Comparison of ENCODE assay signal across 13 cellular contexts in genomic region chr17:58248955-58249269, GRCh38. TPM values are rescaled to one million over a fixed set of nuclear protein-coding genes. Genes with fewer than 3 reads are reported as not detected.
A peak's percentile ranks its signal among the peaks of the same experiment; 100 is the strongest.
DNase-seq lines count a peak whose midpoint lies in the region; ATAC-seq and TF ChIP-seq lines count a peak whose summit lies in the region.
"Had no signal": no experiment of that assay in that cellular context is flagged by ENCODE, and none has a peak within 500 bp of the region (broad histone marks: within the 10 kb centered on the region; RNA-seq: fewer than 3 reads in every experiment).

No MANE protein-coding gene starts in this region.

- ATAC-seq in GM18861 (IDR thresholded peaks at IDR 0.05; ENCODE audit: unreplicated experiment) = no peak

- DNase-seq in A673 (ENCODE audit: low spot score) = no peak
- no peak for DNase-seq in GM23248
- DNase-seq in cardiac fibroblast (ENCODE audit: low read depth in 2 of 2) = no peak
- no peak for DNase-seq in CD1c-positive myeloid dendritic cell (ENCODE audit: extremely low spot score)
- no peak for DNase-seq in SKM-1 treated with dmso at 0.1 percent for 144 hours (lab: John Stamatoyannopoulos, UW; ENCODE audit: unreplicated experiment)
- DNase-seq in sigmoid colon = no peak

- BruUV-seq in A673 (replicated peaks; lab: Mats Ljungman, UMichigan) = no TSS peak

- no peak overlapping the region for H3K9ac ChIP-seq in GM23248

- peaks cover 8% of the 10 kb centered on the region for H3K4me1 ChIP-seq in A673 (ENCODE audit: insufficient read depth, low read length, poor library complexity, severe bottlenecking)
- no peaks in the 10 kb centered on the region for H3K4me1 ChIP-seq in GM23248 (ENCODE audit: insufficient read depth)
- H3K4me1 ChIP-seq in muscle layer of duodenum (ENCODE audit: control insufficient read depth in 1 of 2, insufficient read depth in 2 of 2, low read length in 2 of 2) = peaks cover 0 to 10% of the 10 kb centered on the region in 2 donors
- peaks cover 0 to 13% (median 12%) of the 10 kb centered on the region in 4 donors for H3K4me1 ChIP-seq in sigmoid colon

- TF ChIP-seq CTCF in A673 (conservative IDR thresholded peaks at IDR 0.05; ENCODE audit: low read depth, low read length) (no peak), cardiac fibroblast (IDR thresholded peaks at IDR 0.05; ENCODE audit: low read depth, low read length) (no peak), sigmoid colon (IDR thresholded peaks at IDR 0.05) (no peak)

- POLR2A ChIA-PET in A673 (lab: Charles Lee; ENCODE audit: low non-redundant PET) = no interaction called here

- intact Hi-C loops in A673 (cut with micrococcal nuclease; ENCODE audit: unreplicated experiment) = no loop called here
- intact Hi-C loops in sigmoid colon (cut with DNase I) = loop anchor here (2.0 kb wide), 1 partner anchor 168 kb away; the partner anchor contains the start of gene RNF43

- WGBS in GM23248 (ENCODE audit: low coverage in 1 of 2, low lambda C conversion rate in 2 of 2, missing lambda C conversion rate in 2 of 2), 2 experiments = 8 to 14% methylated on average over 9 to 10 of the region's 10 CpGs
- 25 to 35% methylated on average over 10 of the region's 10 CpGs for WGBS in sigmoid colon, 2 donors

- H3F3A ChIP-seq in GM23248 (ENCODE audit: insufficient read depth) = no peaks in the 10 kb centered on the region

- in situ Hi-C loops in GM23248 (cut with MboI) = no loop called here

- H3K27me3 ChIP-seq in A673 (replicated peaks; ENCODE audit: insufficient read depth, low read depth, low read length, poor library complexity) (peaks cover 14% of the 10 kb centered on the region), GM23248 (replicated peaks; ENCODE audit: insufficient read depth) (peaks cover 27% of the 10 kb centered on the region), muscle layer of duodenum (ENCODE audit: low read depth, low read length) (peaks cover 15% of the 10 kb centered on the region), sigmoid colon (peaks cover 0 to 30% (median 14%) of the 10 kb centered on the region in 3 donors)

- H3K36me3 ChIP-seq in A673 (ENCODE audit: insufficient read depth, low read length, poor library complexity, severe bottlenecking) (no peaks in the 10 kb centered on the region), GM23248 (ENCODE audit: low read depth) (no peaks in the 10 kb centered on the region), muscle layer of duodenum (ENCODE audit: control insufficient read depth in 1 of 2, insufficient read depth in 2 of 2, low read length in 2 of 2) (no peaks in the 10 kb centered on the region), sigmoid colon (no peaks in the 10 kb centered on the region)
- H3K36me3 ChIP-seq: transverse colon had no signal

- H3K4me2 ChIP-seq in GM23248 (ENCODE audit: unreplicated experiment) = peak overlapping the region; percentile 84

- H3K27ac ChIP-seq in A673 (ENCODE audit: low read depth, low read length, poor library complexity, severe bottlenecking) (no peak overlapping the region), GM23248 (no peak overlapping the region), muscle layer of duodenum (ENCODE audit: low read length) (no peak overlapping the region), sigmoid colon (no peak overlapping the region)
- H3K27ac ChIP-seq: SJSA1, transverse colon had no signal

- TF ChIP-seq EP300 in sigmoid colon (IDR thresholded peaks at IDR 0.05) = no peak

- no peaks in the 10 kb centered on the region for H3K9me3 ChIP-seq in A673 (ENCODE audit: low read depth, low read length, poor library complexity, severe bottlenecking)
- no peaks in the 10 kb centered on the region for H3K9me3 ChIP-seq in GM23248 (ENCODE audit: low read depth)
- no peaks in the 10 kb centered on the region for H3K9me3 ChIP-seq in muscle layer of duodenum (ENCODE audit: control insufficient read depth in 1 of 2, low read length in 2 of 2)
- no peaks in the 10 kb centered on the region for H3K9me3 ChIP-seq in sigmoid colon
- H3K9me3 ChIP-seq: transverse colon had no signal

- CTCF ChIA-PET in A673 (lab: Charles Lee) = interaction anchor here (0.9 to 1.8 kb wide), 5 partner anchors 36 to 199 kb away, joined by 3 to 8 read pairs (median 4); partner anchors contain the start of gene SUPT4H1

- H3K9me2 ChIP-seq in GM23248 (ENCODE audit: insufficient read depth) = no peaks in the 10 kb centered on the region

- H3K4me3 ChIP-seq in A673 (ENCODE audit: low read depth, low read length, poor library complexity, severe bottlenecking) = peak overlapping the region; percentile 43
- no peak overlapping the region; the same call in 1 of the 2 replicates for H3K4me3 ChIP-seq in GM23248
- H3K4me3 ChIP-seq in cardiac fibroblast (replicated peaks in 1 of 2; ENCODE audit: low read depth in 2 of 2, low read length in 2 of 2) = peak overlapping the region; percentile 37 to 53
- H3K4me3 ChIP-seq in muscle layer of duodenum (ENCODE audit: low read depth in 1 of 2, low read length in 2 of 2) = peak overlapping the region; percentile 33 to 70
- peak overlapping the region in 2 of 4 donors; percentile 51 to 52 for H3K4me3 ChIP-seq in sigmoid colon

- TF ChIP-seq POLR2A in sigmoid colon (IDR thresholded peaks at IDR 0.05) = no peak

- H3K79me2 ChIP-seq in GM23248 (ENCODE audit: insufficient read depth) = no peaks in the 10 kb centered on the region

- peak overlapping the region; percentile 79 for H2AFZ ChIP-seq in GM23248

- no peaks in the 10 kb centered on the region for H4K20me1 ChIP-seq in GM23248 (ENCODE audit: insufficient read depth)

RNA-seq across cellular contexts. Expression of gene LPO, which starts 10.5 kb away (rescaled TPM):
- total RNA-seq in A673 (2021) (0.34 TPM in 1 of 2 replicates, not detected in the other), sigmoid colon (not detected)
- total RNA-seq in GM23248 (2014; rRNA removed; shearing (Covaris generic)) = not detected in 2 replicates
- polyA plus RNA-seq in GM23248 (2016; fragmentation: Nextera tagmentation; extraction: Ambion mirVana) (0.11 TPM in 1 of 2 replicates, not detected in the other), sigmoid colon (not detected)
- total RNA-seq: mononuclear cell, SJSA1, transverse colon had no signal

RNA-seq across cellular contexts. Expression of gene MKS1, which starts 29.9 kb away (rescaled TPM):
- total RNA-seq in A673 (2021) = 28.1 and 38.7 TPM in 2 replicates
- total RNA-seq in GM23248 (2014; rRNA removed; shearing (Covaris generic)) = 10.2 and 15.3 TPM in 2 replicates
- polyA plus RNA-seq in GM23248 (2016; fragmentation: Nextera tagmentation; extraction: Ambion mirVana) = 14.1 and 15.7 TPM in 2 replicates
- 10 to 100 TPM in 1 of 4 donors, 1 to 10 TPM in 3; 6.1 to 11.0 (median 8.4) TPM for total RNA-seq in sigmoid colon
- polyA plus RNA-seq in sigmoid colon = 1 to 10 TPM; 3.0 to 10.0 (median 6.6) TPM

RNA-seq across cellular contexts. Expression of gene MPO, which starts 31.8 kb away (rescaled TPM):
- total RNA-seq in A673 (2021) (not detected in 2 replicates), sigmoid colon (under 1 TPM in 1 of 4 donors, not detected in 3; 0.36 TPM)
- 0.38 TPM in 1 of 2 replicates, not detected in the other for total RNA-seq in GM23248 (2014; rRNA removed; shearing (Covaris generic))
- polyA plus RNA-seq in GM23248 (2016; fragmentation: Nextera tagmentation; extraction: Ambion mirVana) (not detected in 2 replicates), sigmoid colon (under 1 TPM in 1 of 3 donors, not detected in 2; 0.44 TPM)
- total RNA-seq: Daoy, NCI-H460, SJSA1, transverse colon had no signal

RNA-seq across cellular contexts. Expression of gene EPX, which starts 56.4 kb away (rescaled TPM):
- not detected in 2 replicates for total RNA-seq in A673 (2021)
- not detected in 2 replicates for total RNA-seq in GM23248 (2014; rRNA removed; shearing (Covaris generic))
- not detected in 2 replicates for polyA plus RNA-seq in GM23248 (2016; fragmentation: Nextera tagmentation; extraction: Ambion mirVana)
- total RNA-seq in sigmoid colon = not detected
- polyA plus RNA-seq in sigmoid colon = under 1 TPM in 1 of 3 donors, not detected in 2; 0.03 TPM
- total RNA-seq: Daoy, NCI-H460, SJSA1, transverse colon had no signal
